26 cellular contexts compared by ENCODE assay signal in the genomic region with DNA sequence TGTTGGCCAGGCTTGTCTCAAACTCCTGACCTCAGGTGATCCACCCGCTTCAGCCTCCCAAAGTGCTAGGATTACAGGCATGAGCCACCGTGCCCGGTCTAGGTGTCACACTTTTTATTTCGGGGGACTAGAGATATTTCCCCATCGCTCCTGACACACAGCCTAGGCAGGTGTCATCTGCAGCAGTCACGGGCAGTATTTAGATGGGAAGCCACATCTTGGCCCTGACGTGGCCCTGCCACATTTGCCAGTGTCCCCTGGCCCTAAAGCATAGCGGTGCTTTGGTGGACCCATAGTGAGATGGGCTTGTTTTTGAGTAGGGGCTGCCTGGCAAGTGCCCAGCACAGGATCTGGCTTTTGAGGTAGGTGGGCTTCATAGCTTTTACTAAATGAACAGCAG. TPM values are rescaled to one million over a fixed set of nuclear protein-coding genes. Genes with fewer than 3 reads are reported as not detected.
"Had no signal": no experiment of that assay in that cellular context is flagged by ENCODE, and none has a peak within 500 bp of the region (broad histone marks: within the 10 kb centered on the region; RNA-seq: fewer than 3 reads in every experiment).

No MANE protein-coding gene starts in this region.

- H3K4me1 ChIP-seq: pancreas, prostate gland, upper lobe of left lung had no signal

- H3K27me3 ChIP-seq: neutrophil, pancreas, stomach, thyroid gland, tibial nerve, upper lobe of left lung, vagina had no signal

- FAIRE-seq: pancreas, urothelium cell line had no signal

- DNase-seq: naive thymus-derived CD4-positive, alpha-beta T cell; natural killer cell; nucleus accumbens; pancreas; right cardiac atrium; stimulated activated CD4-positive, alpha-beta T cell treated with anti-CD3 and anti-CD28 coated beads, Interleukin-15, amount 100 ng/mL, for 24 hours; stimulated activated CD4-positive, alpha-beta T cell treated with anti-CD3 and anti-CD28 coated beads, Interleukin-2, amount 100 ng/mL, for 24 hours; stimulated activated CD4-positive, alpha-beta T cell treated with anti-CD3 and anti-CD28 coated beads, Interleukin-2, amount 100 ng/mL, for 48 hours; stimulated activated CD4-positive, alpha-beta T cell treated with anti-CD3 and anti-CD28 coated beads, Interleukin-4, amount 100 ng/mL, for 24 hours; stimulated activated naive B cell treated with anti-CD40 and anti-IgM and Interleukin-4, amounts not matched to agents 10 μg/mL and 1 μg/mL and 100 μg/mL, for 72 hours; stimulated activated naive CD4-positive, alpha-beta T cell treated with Interleukin-2 at 50 U/mL for 16 hours; stomach; thyroid gland; trophoblast cell; upper lobe of left lung had no signal

- H3K9me3 ChIP-seq: neutrophil, pancreas, prostate gland, stomach, thoracic aorta, thyroid gland, tibial nerve, upper lobe of left lung, vagina had no signal

- ATAC-seq: naive thymus-derived CD4-positive, alpha-beta T cell; natural killer cell; right cardiac atrium; sciatic nerve; stimulated activated effector memory CD8-positive, alpha-beta T cell treated with anti-CD3 and anti-CD28 coated beads, Interleukin-12 subunit alpha, Interleukin-12 subunit beta, amount 100 ng/mL, for 72 hours; stimulated activated naive B cell treated with anti-CD40 and anti-IgM and Interleukin-4, amounts not matched to agents 10 μg/mL and 1 μg/mL and 100 μg/mL, for 72 hours had no signal

- H3K4me3 ChIP-seq: pancreas, prostate gland, skin epidermis, stomach, thoracic aorta, thyroid gland, tibial nerve, upper lobe of left lung, vagina had no signal

- H3K27ac ChIP-seq: neutrophil, pancreas, prostate gland, skin epidermis, stomach, thoracic aorta, thyroid gland, tibial nerve, upper lobe of left lung, vagina had no signal

RNA-seq across cellular contexts. Expression of a gene that starts 45.0 kb away (rescaled TPM):
- total RNA-seq: osteocyte, prostate gland, ureter had no signal
- polyA plus RNA-seq: naive thymus-derived CD4-positive, alpha-beta T cell had no signal
